9 cellular contexts compared by ENCODE assay signal in genomic region chr9:128091144-128091543, GRCh38. TPM values are rescaled to one million over a fixed set of nuclear protein-coding genes. Genes with fewer than 3 reads are reported as not detected.
DNase-seq lines count a peak whose midpoint lies in the region; ATAC-seq and TF ChIP-seq lines count a peak whose summit lies in the region.
"Had no signal": no experiment of that assay in that cellular context is flagged by ENCODE, and none has a peak within 500 bp of the region (broad histone marks: within the 10 kb centered on the region; RNA-seq: fewer than 3 reads in every experiment).

No MANE protein-coding gene starts in this region.

- WGBS in ovary, 3 donors: 2 to 10% (median 6%) methylated on average over 13 of the region's 13 CpGs

- H3K27ac ChIP-seq in ovary: no peak overlapping the region

- no peaks in the 10 kb centered on the region for H3K9me3 ChIP-seq in ovary
- H3K9me3 ChIP-seq in MG63: no peaks in the 10 kb centered on the region

- peaks cover 32% of the 10 kb centered on the region for H3K4me1 ChIP-seq in ovary (ENCODE audit: insufficient read depth)

- peak in 12 of 14 donors; percentile 38 to 96 (median 74) for DNase-seq in C1 segment of cervical spinal cord (lab: John Stamatoyannopoulos, UW)
- peak; percentile 72 to 89 for DNase-seq in NCI-H524 (lab: John Stamatoyannopoulos, UW)
- peak; percentile 91 for DNase-seq in fibroblast of villous mesenchyme (ENCODE audit: low read depth)
- DNase-seq in ovary: peak; percentile 72 to 86 (median 82)
- DNase-seq in MG63: no peak
- no peak for DNase-seq in ecto neural progenitor cell (ENCODE audit: low spot score)

- intact Hi-C loops in ovary (cut with DNase I): no loop called here

- TF ChIP-seq EP300 in ovary (IDR thresholded peaks at IDR 0.05): no peak

- no peak for ATAC-seq in HG03342 (IDR thresholded peaks at IDR 0.05; ENCODE audit: unreplicated experiment)
- no peak for ATAC-seq in GM19035 (IDR thresholded peaks at IDR 0.05; ENCODE audit: unreplicated experiment)

- H3K36me3 ChIP-seq in ovary (no peaks in the 10 kb centered on the region), MG63 (no peaks in the 10 kb centered on the region; the same call in 1 of the 2 replicates)

- TF ChIP-seq CTCF in fibroblast of villous mesenchyme (IDR thresholded peaks at IDR 0.05; ENCODE audit: insufficient read depth, low read depth, low read length): no peak
- TF ChIP-seq CTCF in ovary (IDR thresholded peaks at IDR 0.05): no peak

- H3K27me3 ChIP-seq in ovary: no peaks in the 10 kb centered on the region
- no peaks in the 10 kb centered on the region for H3K27me3 ChIP-seq in MG63

- TF ChIP-seq POLR2A in ovary (IDR thresholded peaks at IDR 0.05): no peak

- peak overlapping the region; percentile 37 for H3K4me3 ChIP-seq in fibroblast of villous mesenchyme (ENCODE audit: low read depth, low read length)
- H3K4me3 ChIP-seq in ovary: peak overlapping the region; percentile 18
- H3K4me3 ChIP-seq in MG63: no peak overlapping the region

RNA-seq across cellular contexts. Expression of gene SLC25A25, which starts 23.1 kb away (rescaled TPM):
- total RNA-seq in fibroblast of villous mesenchyme (36.1 and 47.5 TPM in 2 replicates), ovary (10 to 100 TPM; 24.1 to 90.1 (median 40.0) TPM)
- 10 to 100 TPM; 23.4 to 28.6 TPM for polyA plus RNA-seq in ovary
- total RNA-seq in MG63 (2014; rRNA removed; shearing (Covaris generic); ENCODE audit: low replicate concordance): 7.4 and 8.7 TPM in 2 replicates

RNA-seq across cellular contexts. Expression of gene NAIF1, which starts 24.0 kb away (rescaled TPM):
- total RNA-seq in fibroblast of villous mesenchyme (6.8 and 10.8 TPM in 2 replicates), ovary (10 to 100 TPM in 1 of 7 donors, 1 to 10 TPM in 6; 4.1 to 10.9 (median 5.9) TPM)
- polyA plus RNA-seq in ovary: 1 to 10 TPM; 6.6 to 9.0 TPM
- 6.4 and 10.7 TPM in 2 replicates for total RNA-seq in MG63 (2014; rRNA removed; shearing (Covaris generic); ENCODE audit: low replicate concordance)

RNA-seq across cellular contexts. Expression of gene PTGES2, which starts 36.4 kb away (rescaled TPM):
- total RNA-seq in fibroblast of villous mesenchyme (43.6 and 58.6 TPM in 2 replicates), ovary (10 to 100 TPM; 33.7 to 69.5 (median 61.3) TPM)
- 10 to 100 TPM; 19.6 to 33.8 TPM for polyA plus RNA-seq in ovary
- 114 and 120 TPM in 2 replicates for total RNA-seq in MG63 (2014; rRNA removed; shearing (Covaris generic); ENCODE audit: low replicate concordance)

RNA-seq across cellular contexts. Expression of gene LCN2, which starts 58.1 kb away (rescaled TPM):
- total RNA-seq in fibroblast of villous mesenchyme (not detected in 2 replicates), ovary (10 to 100 TPM in 2 of 7 donors, 1 to 10 TPM in 3, under 1 TPM in 1, not detected in 1; 0.33 to 19.5 (median 4.3) TPM)
- under 1 TPM in 1 of 2 donors, not detected in 1; 0.46 TPM for polyA plus RNA-seq in ovary
- not detected in 2 replicates for total RNA-seq in MG63 (2014; rRNA removed; shearing (Covaris generic); ENCODE audit: low replicate concordance)
- total RNA-seq: NCI-H460 had no signal

Comparison
In these comparisons a context has a peak if more than half of its experiments do, and no peak if none do; other contexts are left out.
1. DNase-seq: peak in C1 segment of cervical spinal cord (12 of 14), NCI-H524 (2 of 2), fibroblast of villous mesenchyme (single experiment) and ovary (5 of 5); none in MG63 (single experiment) and ecto neural progenitor cell (single experiment).